Comparison of ENCODE assay signal across 8 cellular contexts in the genomic region with DNA sequence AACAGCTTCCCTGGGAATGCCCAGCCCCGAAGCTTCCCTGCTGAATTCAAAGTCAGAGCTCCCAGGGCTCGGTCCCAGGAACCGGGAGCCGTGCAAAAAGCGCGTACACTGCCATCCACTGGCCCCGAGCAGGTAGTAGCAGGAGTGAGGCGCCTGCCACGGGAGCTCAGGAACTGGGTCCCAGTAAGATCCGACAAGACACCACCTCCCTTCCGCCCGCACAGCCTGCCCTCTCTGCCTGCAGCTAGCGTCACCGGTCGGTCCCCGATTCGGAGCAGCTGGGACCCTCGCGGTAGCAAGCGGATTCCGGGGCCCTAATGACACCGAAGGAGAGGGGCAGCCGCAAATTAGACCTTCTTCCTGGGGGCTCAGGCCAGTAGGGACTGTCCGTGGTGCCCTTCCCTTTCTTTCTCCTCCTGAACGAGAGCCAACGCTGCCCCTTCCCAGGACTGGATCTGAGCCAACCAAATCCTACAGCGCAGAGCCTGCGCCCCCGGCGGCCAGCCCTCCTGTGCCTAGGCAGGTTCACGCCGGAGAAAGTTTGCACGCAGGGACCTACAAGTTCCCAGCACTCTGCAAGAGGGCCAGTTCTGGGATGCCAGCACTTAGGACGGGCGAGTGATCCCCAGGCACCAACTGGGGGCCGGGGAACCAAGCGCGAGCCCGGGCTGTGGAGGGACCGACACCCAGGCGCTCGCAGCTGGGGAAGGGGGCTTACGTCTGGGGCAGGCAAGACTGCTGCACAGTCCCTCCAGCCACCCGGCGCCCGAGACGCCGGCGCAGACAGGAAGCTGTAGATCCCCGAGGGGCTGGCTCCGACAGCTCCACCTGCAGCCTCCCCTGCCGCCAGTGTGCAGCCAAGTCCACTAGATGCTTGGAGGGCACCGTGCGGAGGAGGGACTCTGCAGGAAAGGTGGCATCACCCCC. TPM values are rescaled to one million over a fixed set of nuclear protein-coding genes. Genes with fewer than 3 reads are reported as not detected.
A peak's percentile ranks its signal among the peaks of the same experiment; 100 is the strongest.
DNase-seq lines count a peak whose midpoint lies in the region; ATAC-seq and TF ChIP-seq lines count a peak whose summit lies in the region.

No MANE protein-coding gene starts in this region.

- H3K9me3 ChIP-seq in HCT116 (ENCODE audit: control insufficient read depth in 1 of 2, insufficient read depth in 1 of 2, low read depth in 1 of 2, low read length in 2 of 2) (no peaks in the 10 kb centered on the region), MG63 (no peaks in the 10 kb centered on the region), aorta (ENCODE audit: control insufficient read depth, low read length) (no peaks in the 10 kb centered on the region)

- no peak for TF ChIP-seq POLR2A in HCT116 (IDR thresholded peaks at IDR 0.05; ENCODE audit: borderline replicate concordance, extremely low read depth, insufficient read depth, insufficient read length)

- peak; percentile 74 for ATAC-seq in HCT116
- peak; percentile 93 for ATAC-seq in left ventricle myocardium superior
- ATAC-seq in aorta (ENCODE audit: low FRiP score), result peak; percentile 89

- intact Hi-C loops in HCT116 (cut with micrococcal nuclease) (loop anchor here (10.0 kb wide), 1 partner anchor 132 kb away; no protein-coding TSS in a partner anchor), left ventricle myocardium superior (cut with micrococcal nuclease) (loop anchor here (2.0 kb wide), 1 partner anchor 132 kb away; no protein-coding TSS in a partner anchor), aorta (cut with DNase I) (loop anchor here (5.0 to 10.0 kb wide), 2 partner anchors 130 to 162 kb away; no protein-coding TSS in a partner anchor)

- no peak overlapping the region for H3K4me2 ChIP-seq in HCT116 (ENCODE audit: low read length)

- 0 to 1% methylated on average over 46 to 54 of the region's 54 CpGs for WGBS in aorta, 2 donors

- H3K27ac ChIP-seq in HCT116 (ENCODE audit: low read depth, low read length) (no peak overlapping the region), aorta (ENCODE audit: low read depth in 1 of 2, low read length in 2 of 2) (no peak overlapping the region)

- no peaks in the 10 kb centered on the region for H4K20me1 ChIP-seq in HCT116 (ENCODE audit: insufficient read depth)

- TF ChIP-seq RAD21 in HCT116 (IDR thresholded peaks at IDR 0.05; ENCODE audit: low read depth), result no peak

- H3K79me2 ChIP-seq in HCT116 (ENCODE audit: insufficient read depth, low read length), result no peaks in the 10 kb centered on the region

- RAD21 ChIA-PET in HCT116 (lab: Charles Lee; ENCODE audit: low non-redundant PET in 1 of 2, low total read pairs in 2 of 2, uncharacterized antibody in 2 of 2, unreplicated experiment in 2 of 2), result no interaction called here

- no peaks in the 10 kb centered on the region for H3K9me2 ChIP-seq in HCT116 (ENCODE audit: insufficient read depth)

- H3K4me3 ChIP-seq in HCT116 (replicated peaks in 1 of 2; ENCODE audit: low read depth in 1 of 2, low read length in 2 of 2), result no peak overlapping the region
- H3K4me3 ChIP-seq in MG63, result peak overlapping the region; percentile 46
- peak overlapping the region; percentile 27 to 42 for H3K4me3 ChIP-seq in aorta (ENCODE audit: low read length in 2 of 2)

- H3K27me3 ChIP-seq in HCT116 (ENCODE audit: insufficient read depth, low read length) (no peaks in the 10 kb centered on the region), MG63 (no peaks in the 10 kb centered on the region), aorta (ENCODE audit: control insufficient read depth in 1 of 2, insufficient read depth in 2 of 2, low read length in 1 of 2) (no peaks in the 10 kb centered on the region)

- no peaks in the 10 kb centered on the region; a peak in 1 of 4 replicates for H3K36me3 ChIP-seq in HCT116 (ENCODE audit: control insufficient read depth in 1 of 2, insufficient read depth in 2 of 2, low read length in 2 of 2)
- H3K36me3 ChIP-seq in MG63, result no peaks in the 10 kb centered on the region
- no peaks in the 10 kb centered on the region for H3K36me3 ChIP-seq in aorta (ENCODE audit: control insufficient read depth in 1 of 2, insufficient read depth in 2 of 2, low read length in 1 of 2)

- CTCF ChIA-PET in GM10248 (lab: Yijun Ruan, JAX), result interaction anchor here (0.9 to 2.7 kb wide), 31 partner anchors 8 to 394 kb away, joined by 3 to 20 read pairs (median 5); no protein-coding TSS in a partner anchor
- CTCF ChIA-PET in HCT116 (lab: Charles Lee), result no interaction called here

- DNase-seq in GM10248 (ENCODE audit: extremely low spot score), result peak; percentile 77
- DNase-seq in HCT116 (ENCODE audit: low read depth, low spot score), result no peak
- peak; percentile 74 for DNase-seq in MG63
- peak; percentile 7 to 13 for DNase-seq in SW 1271 (lab: John Stamatoyannopoulos, UW)
- DNase-seq in amniotic stem cell (lab: John Stamatoyannopoulos, UW), result peak; percentile 74
- peak; percentile 89 for DNase-seq in left ventricle myocardium superior
- DNase-seq in pons (ENCODE audit: low spot score), result peak; percentile 57
- peak; percentile 79 to 86 for DNase-seq in aorta

- POLR2A ChIA-PET in GM10248 (lab: Yijun Ruan, JAX) (no interaction called here), HCT116 (lab: Charles Lee) (no interaction called here)

- no peak overlapping the region for H2AFZ ChIP-seq in HCT116 (ENCODE audit: low read depth, low read length, poor library complexity, severe bottlenecking)

- no peak overlapping the region for H3K9ac ChIP-seq in HCT116 (ENCODE audit: low read length)

- TF ChIP-seq CTCF in GM10248 (IDR thresholded peaks at IDR 0.05; ENCODE audit: control extremely low read depth, extremely low read depth, low read depth, missing control alignments) (peak; percentile 75), HCT116 (IDR thresholded peaks at IDR 0.05 in 2 of 3, conservative IDR thresholded peaks at IDR 0.05 in 1 of 3; ENCODE audit: borderline replicate concordance in 1 of 3, insufficient read depth in 1 of 3, low read depth in 2 of 3, low read length in 2 of 3) (peak in 1 of 3 experiments; percentile 27; a peak in 2 of 6 replicates)

- BruUV-seq in HCT116 (replicated peaks; lab: Mats Ljungman, UMichigan), result no TSS peak

- no peaks in the 10 kb centered on the region for H3K4me1 ChIP-seq in HCT116 (ENCODE audit: control insufficient read depth in 1 of 2, insufficient read depth in 2 of 2, low read length in 2 of 2)
- peaks cover 0 to 3% of the 10 kb centered on the region in 2 donors for H3K4me1 ChIP-seq in aorta (ENCODE audit: control insufficient read depth in 1 of 2, insufficient read depth in 2 of 2, low read length in 2 of 2)

TF ChIP-seq in HCT116, 20 proteins besides CTCF, POLR2A, EP300 and RAD21:
- TF ChIP-seq, protein P1, sequence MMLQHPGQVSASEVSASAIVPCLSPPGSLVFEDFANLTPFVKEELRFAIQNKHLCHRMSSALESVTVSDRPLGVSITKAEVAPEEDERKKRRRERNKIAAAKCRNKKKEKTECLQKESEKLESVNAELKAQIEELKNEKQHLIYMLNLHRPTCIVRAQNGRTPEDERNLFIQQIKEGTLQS (IDR thresholded peaks at IDR 0.05), result no peak
- TF ChIP-seq FOSL1 (IDR thresholded peaks at IDR 0.05; ENCODE audit: low read depth) (no peak), ZNF274 (IDR thresholded peaks at IDR 0.05; ENCODE audit: low read depth, low read length) (no peak), SIN3A (IDR thresholded peaks at IDR 0.05; ENCODE audit: low read depth) (no peak), EGR1 (IDR thresholded peaks at IDR 0.05; ENCODE audit: low read depth) (no peak), TCF7L2 (IDR thresholded peaks at IDR 0.05; ENCODE audit: borderline replicate concordance, extremely low read depth, insufficient read depth, insufficient read length) (no peak), POLR2AphosphoS5 (IDR thresholded peaks at IDR 0.05; ENCODE audit: low read depth, low read length) (no peak), EZH2 (IDR thresholded peaks at IDR 0.05) (no peak), SP1 (IDR thresholded peaks at IDR 0.05; ENCODE audit: low read depth) (no peak), CEBPB (IDR thresholded peaks at IDR 0.05; ENCODE audit: low read depth) (no peak), SRF (IDR thresholded peaks at IDR 0.05; ENCODE audit: low read depth) (no peak), YY1 (IDR thresholded peaks at IDR 0.05; ENCODE audit: extremely low read depth, insufficient replicate concordance, low read depth, low read length) (no peak)
- TF ChIP-seq, protein P2, sequence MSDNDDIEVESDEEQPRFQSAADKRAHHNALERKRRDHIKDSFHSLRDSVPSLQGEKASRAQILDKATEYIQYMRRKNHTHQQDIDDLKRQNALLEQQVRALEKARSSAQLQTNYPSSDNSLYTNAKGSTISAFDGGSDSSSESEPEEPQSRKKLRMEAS (IDR thresholded peaks at IDR 0.05), result no peak

RNA-seq across cellular contexts. Expression of a gene that starts 0.9 kb away (rescaled TPM):
- 3.5 TPM for total RNA-seq in HCT116 (2021; ENCODE audit: unreplicated experiment)
- polyA plus RNA-seq in HCT116 (2012), result 1.4 and 2.2 TPM in 2 replicates
- not detected in 2 replicates for total RNA-seq in MG63 (2014; rRNA removed; shearing (Covaris generic); ENCODE audit: low replicate concordance)
- 96.8 TPM for total RNA-seq in left ventricle myocardium superior
- total RNA-seq in aorta, result under 1 TPM; 0.52 to 0.84 TPM
- 1 to 10 TPM in 1 of 2 donors, under 1 TPM in 1; 0.13 to 1.5 TPM for polyA plus RNA-seq in aorta

Comparison
In these comparisons a context has a peak if more than half of its experiments do, and no peak if none do; other contexts are left out.
1. H3K4me3 ChIP-seq: peak in MG63 (single experiment) and aorta (2 of 2); none in HCT116 (0 of 2).
2. RNA of a gene that starts 0.9 kb away (total RNA-seq): 96.8 TPM in left ventricle myocardium superior (single experiment); 3.5 TPM in HCT116 (single experiment), 0.52 to 0.84 TPM in aorta and not detected in MG63; every median in the first group is over 10 times any median in the second.
3. Peak in every context shown above with its lines, with median percentiles within 50 percentile points of each other: ATAC-seq.